ENCODE assay signal across 10 cellular contexts in genomic region chr2:226701052-226701451, GRCh38.
DNase-seq lines count a peak whose midpoint lies in the region; ATAC-seq and TF ChIP-seq lines count a peak whose summit lies in the region.
"Had no signal": no experiment of that assay in that cellular context is flagged by ENCODE, and none has a peak within 500 bp of the region (broad histone marks: within the 10 kb centered on the region; RNA-seq: fewer than 3 reads in every experiment).

No MANE protein-coding gene starts in this region.

- no peaks in the 10 kb centered on the region for H3K79me2 ChIP-seq in H9 (ENCODE audit: insufficient read depth, low read length)

- POLR2A ChIA-PET in AG04449 (lab: Yijun Ruan, JAX): interaction anchor here (0.8 kb wide), 1 partner anchor 217 kb away, joined by 3 read pairs; no protein-coding TSS in a partner anchor

- H3K4ac ChIP-seq in H9 (ENCODE audit: low read depth, low read length): no peak overlapping the region

- H3K27ac ChIP-seq in body of pancreas: no peak overlapping the region
- H3K27ac ChIP-seq in H9 (ENCODE audit: insufficient read length, low read depth, low read length): no peak overlapping the region

- H3K56ac ChIP-seq in H9 (ENCODE audit: insufficient read length, low read depth, low read length): no peak overlapping the region

- intact Hi-C loops in body of pancreas (cut with DNase I): no loop called here

- H3K14ac ChIP-seq in H9 (ENCODE audit: insufficient read depth, low read length): no peak overlapping the region

- H2AK5ac ChIP-seq in H9 (ENCODE audit: insufficient read length, low read length): no peak overlapping the region

- no peaks in the 10 kb centered on the region for H3K79me1 ChIP-seq in H9 (ENCODE audit: insufficient read depth, low read depth, low read length, poor library complexity, severe bottlenecking)

- H2BK15ac ChIP-seq in H9 (ENCODE audit: low read depth, low read length): no peak overlapping the region

- H3K9me3 ChIP-seq in body of pancreas (no peaks in the 10 kb centered on the region), H9 (ENCODE audit: control insufficient read depth, low read depth, low read length) (no peaks in the 10 kb centered on the region)

- no peak overlapping the region for H3K9ac ChIP-seq in H9 (ENCODE audit: extremely low read depth, insufficient read length, low read length)

- H3K4me2 ChIP-seq in H9 (ENCODE audit: insufficient read depth, insufficient read length, low read length): no peak overlapping the region

- no peaks in the 10 kb centered on the region; a peak in 2 of 7 replicates for H3K36me3 Mint-ChIP-seq in H9 (ENCODE audit: insufficient read depth in 1 of 3, low read depth in 3 of 3)
- H3K36me3 Mint-ChIP-seq: CD4-positive, CD25-positive, alpha-beta regulatory T cell had no signal

- no peak overlapping the region for H3T11ph ChIP-seq in H9 (ENCODE audit: low read length)

- H2BK120ac ChIP-seq in H9 (ENCODE audit: low read depth, low read length, poor library complexity, severe bottlenecking): no peak overlapping the region

- H3K23me2 ChIP-seq in H9 (ENCODE audit: insufficient read length, low read depth, low read length, poor library complexity, severe bottlenecking): no peaks in the 10 kb centered on the region

- H2BK20ac ChIP-seq in H9 (ENCODE audit: low read depth, low read length, poor library complexity, severe bottlenecking): no peak overlapping the region

- H3K4me1 ChIP-seq in body of pancreas (no peaks in the 10 kb centered on the region), H9 (ENCODE audit: insufficient read depth, low read length) (peaks cover 6% of the 10 kb centered on the region)

- no peak overlapping the region for H2BK12ac ChIP-seq in H9 (ENCODE audit: insufficient read length, low read depth, low read length)

- no peak overlapping the region for H3K4me3 Mint-ChIP-seq in H9
- H3K4me3 Mint-ChIP-seq: CD4-positive, CD25-positive, alpha-beta regulatory T cell had no signal

- DNase-seq in AG04449 (ENCODE audit: low read depth, low spot score) (peak; percentile 96), body of pancreas (peak in 1 of 4 donors; percentile 11), NCI-H2029 treated with DMSO at 0.1 percent for 48 hours (lab: John Stamatoyannopoulos, UW) (no peak), H9 (no peak), T-helper 2 cell (no peak)
- DNase-seq: CD4-positive, CD25-positive, alpha-beta regulatory T cell; RPMI8226 had no signal

- no peak overlapping the region for H3K4me3 ChIP-seq in AG04449 (ENCODE audit: low read depth, low read length)
- no peak overlapping the region for H3K4me3 ChIP-seq in body of pancreas

- no peak overlapping the region for H3K18ac ChIP-seq in H9 (ENCODE audit: insufficient read length, low read depth, low read length)

- H3K36me3 ChIP-seq in body of pancreas (replicated peaks in 1 of 2; ENCODE audit: insufficient read depth in 1 of 2, low read depth in 2 of 2): no peaks in the 10 kb centered on the region

- 75 to 92% methylated on average over 1 of the region's 1 CpG for WGBS in body of pancreas, 2 donors
- no CpG with 5 or more reads among the region's 1 CpG for WGBS in H9 (ENCODE audit: extremely low coverage, insufficient read length, low lambda C conversion rate)

- no peaks in the 10 kb centered on the region; a peak in 1 of 5 replicates for H3K9me3 Mint-ChIP-seq in H9

- CTCF ChIA-PET in AG04449 (lab: Yijun Ruan, JAX): no interaction called here

- no peak overlapping the region for H4K5ac ChIP-seq in H9 (ENCODE audit: insufficient read length, low read depth, low read length)

- H2AFZ ChIP-seq in H9 (ENCODE audit: low read length): no peak overlapping the region

- no peak overlapping the region for H3K27ac Mint-ChIP-seq in H9

- H3K4me1 Mint-ChIP-seq in H9: peaks cover 6% of the 10 kb centered on the region in 2 experiments
- H3K4me1 Mint-ChIP-seq: CD4-positive, CD25-positive, alpha-beta regulatory T cell had no signal

- no peaks in the 10 kb centered on the region for H4K20me1 ChIP-seq in H9 (ENCODE audit: control insufficient read depth, insufficient read depth, insufficient read length)

- H4K8ac ChIP-seq in H9 (replicated peaks; ENCODE audit: insufficient read length, low read depth, low read length): no peak overlapping the region

- TF ChIP-seq POLR2A in body of pancreas (IDR thresholded peaks at IDR 0.05): no peak

- H2BK5ac ChIP-seq in H9 (ENCODE audit: insufficient read length, low read length): no peak overlapping the region

- H3K27me3 Mint-ChIP-seq in H9 (ENCODE audit: low read depth): no peaks in the 10 kb centered on the region; the same call in 1 of the 2 replicates

- no peak overlapping the region for H4K91ac ChIP-seq in H9 (ENCODE audit: insufficient read length, low read depth, low read length)

- ATAC-seq in GM19351 (IDR thresholded peaks at IDR 0.05; ENCODE audit: unreplicated experiment): peak; percentile 81
- peak; percentile 70 for ATAC-seq in HG03558 (IDR thresholded peaks at IDR 0.05; ENCODE audit: extremely low read depth, unreplicated experiment)
- ATAC-seq in body of pancreas: peak; percentile 18
- no peak for ATAC-seq in esophagus mucosa

- H3K23ac ChIP-seq in H9 (ENCODE audit: insufficient read length, low read depth, low read length): no peak overlapping the region

- H3K27me3 ChIP-seq in body of pancreas (no peaks in the 10 kb centered on the region), H9 (ENCODE audit: insufficient read depth, low read length) (no peaks in the 10 kb centered on the region)

- TF ChIP-seq CTCF in AG04449 (IDR thresholded peaks at IDR 0.05; ENCODE audit: insufficient read depth, low read length, missing control alignments): no peak
- no peak for TF ChIP-seq CTCF in body of pancreas (IDR thresholded peaks at IDR 0.05)
- TF ChIP-seq CTCF in H9 (conservative IDR thresholded peaks at IDR 0.05): no peak
